Comparison of ENCODE assay signal across 7 cellular contexts in genomic region chr14:76773188-76773885, GRCh38. TPM values are rescaled to one million over a fixed set of nuclear protein-coding genes. Genes with fewer than 3 reads are reported as not detected.
DNase-seq lines count a peak whose midpoint lies in the region; ATAC-seq and TF ChIP-seq lines count a peak whose summit lies in the region.

No MANE protein-coding gene starts in this region.

- H3K27ac ChIP-seq in cardiac muscle cell (peak overlapping the region; percentile 91), rectal smooth muscle tissue (ENCODE audit: low read depth, low read length) (peak overlapping the region; percentile 71)

- H3K9me3 ChIP-seq in cardiac muscle cell (ENCODE audit: low read depth): no peaks in the 10 kb centered on the region
- H3K9me3 ChIP-seq in BE2C: no peaks in the 10 kb centered on the region

- DNase-seq in HUDEP-2 (lab: John Stamatoyannopoulos, UW; ENCODE audit: unreplicated experiment in 76 of 76): peak in 50 of 76 experiments; percentile 1 to 75 (median 40)
- DNase-seq in activated CD8-positive, alpha-beta T cell treated with anti-CD3 and anti-CD28 coated beads, Interleukin-2, amount 10 ng/mL, durations not matched to agents 7 days and 5 days: peak; percentile 22
- peak in 1 of 2 donors; percentile 94 for DNase-seq in cardiac muscle cell (ENCODE audit: low read depth in 1 of 2, low spot score in 1 of 2)
- DNase-seq in NCI-H2107 treated with DMSO at 0.1 percent for 48 hours (lab: John Stamatoyannopoulos, UW; ENCODE audit: unreplicated experiment): no peak
- no peak for DNase-seq in BE2C
- DNase-seq in NCI-H1417 (lab: John Stamatoyannopoulos, UW): no peak

- CTCF ChIA-PET in activated CD8-positive, alpha-beta T cell treated with anti-CD3 and anti-CD28 coated beads, Interleukin-2, amount 10 ng/mL, durations not matched to agents 7 days and 5 days (lab: Charles Lee): interaction anchor here (1.2 kb wide), 1 partner anchor 11 kb away, joined by 5 read pairs; no protein-coding TSS in a partner anchor

- ATAC-seq in activated CD8-positive, alpha-beta T cell treated with anti-CD3 and anti-CD28 coated beads, Interleukin-2, amount 10 ng/mL, durations not matched to agents 7 days and 5 days: no peak

- H3K9me3 Mint-ChIP-seq in activated CD8-positive, alpha-beta T cell treated with anti-CD3 and anti-CD28 coated beads, Interleukin-2, amount 10 ng/mL, durations not matched to agents 7 days and 5 days (ENCODE audit: insufficient read depth): no peaks in the 10 kb centered on the region

- no peak overlapping the region for H3K4me3 ChIP-seq in cardiac muscle cell
- H3K4me3 ChIP-seq in rectal smooth muscle tissue (ENCODE audit: low read length): no peak overlapping the region
- no peak overlapping the region for H3K4me3 ChIP-seq in BE2C (ENCODE audit: low read depth, low read length)

- H3K27ac Mint-ChIP-seq in activated CD8-positive, alpha-beta T cell treated with anti-CD3 and anti-CD28 coated beads, Interleukin-2, amount 10 ng/mL, durations not matched to agents 7 days and 5 days: no peak overlapping the region

- POLR2A ChIA-PET in activated CD8-positive, alpha-beta T cell treated with anti-CD3 and anti-CD28 coated beads, Interleukin-2, amount 10 ng/mL, durations not matched to agents 7 days and 5 days (lab: Charles Lee): no interaction called here

- peaks cover 2% of the 10 kb centered on the region for H3K27me3 Mint-ChIP-seq in activated CD8-positive, alpha-beta T cell treated with anti-CD3 and anti-CD28 coated beads, Interleukin-2, amount 10 ng/mL, durations not matched to agents 7 days and 5 days (ENCODE audit: low read depth)

- H3K4me1 Mint-ChIP-seq in activated CD8-positive, alpha-beta T cell treated with anti-CD3 and anti-CD28 coated beads, Interleukin-2, amount 10 ng/mL, durations not matched to agents 7 days and 5 days (ENCODE audit: low read depth): peaks cover 28% of the 10 kb centered on the region

- no peaks in the 10 kb centered on the region for H3K36me3 ChIP-seq in cardiac muscle cell
- no peaks in the 10 kb centered on the region for H3K36me3 ChIP-seq in rectal smooth muscle tissue (ENCODE audit: control insufficient read depth, insufficient read depth, low read length)
- no peaks in the 10 kb centered on the region for H3K36me3 ChIP-seq in BE2C

- no peaks in the 10 kb centered on the region for H3K36me3 Mint-ChIP-seq in activated CD8-positive, alpha-beta T cell treated with anti-CD3 and anti-CD28 coated beads, Interleukin-2, amount 10 ng/mL, durations not matched to agents 7 days and 5 days (ENCODE audit: low read depth)

- no peak overlapping the region for H3K4me3 Mint-ChIP-seq in activated CD8-positive, alpha-beta T cell treated with anti-CD3 and anti-CD28 coated beads, Interleukin-2, amount 10 ng/mL, durations not matched to agents 7 days and 5 days

- peaks cover 27% of the 10 kb centered on the region for H3K4me1 ChIP-seq in cardiac muscle cell (ENCODE audit: low read depth)
- peaks cover 7% of the 10 kb centered on the region for H3K4me1 ChIP-seq in rectal smooth muscle tissue (ENCODE audit: control insufficient read depth, insufficient read depth, low read length)
- peaks cover 12% of the 10 kb centered on the region for H3K4me1 ChIP-seq in BE2C

- no peak overlapping the region for H3K9ac ChIP-seq in rectal smooth muscle tissue (ENCODE audit: low read length)

- TF ChIP-seq CTCF in cardiac muscle cell (IDR thresholded peaks at IDR 0.05; ENCODE audit: low read depth, low read length) (peak; percentile 27), BE2C (IDR thresholded peaks at IDR 0.05; ENCODE audit: low read depth, low read length) (no peak)

- H3K27me3 ChIP-seq in cardiac muscle cell: no peaks in the 10 kb centered on the region
- peaks cover 2% of the 10 kb centered on the region for H3K27me3 ChIP-seq in rectal smooth muscle tissue (ENCODE audit: control insufficient read depth, insufficient read depth, low read length)
- no peaks in the 10 kb centered on the region for H3K27me3 ChIP-seq in BE2C

RNA-seq across cellular contexts. Expression of gene VASH1, which starts 12.1 kb away (rescaled TPM):
- 1 to 10 TPM; 3.1 to 3.4 TPM for total RNA-seq in activated CD8-positive, alpha-beta T cell treated with anti-CD3 and anti-CD28 coated beads, Interleukin-2, amount 10 ng/mL, durations not matched to agents 7 days and 5 days
- total RNA-seq in cardiac muscle cell: 27.7 and 41.0 TPM in 2 replicates
- polyA plus RNA-seq in cardiac muscle cell: 22.1 and 31.8 TPM in 2 replicates
- polyA plus RNA-seq in BE2C (2012; ENCODE audit: insufficient read depth, insufficient read length, low read depth): 38.5 TPM

RNA-seq across cellular contexts. Expression of gene ANGEL1, which starts 39.3 kb away (rescaled TPM):
- 10 to 100 TPM; 11.5 to 13.7 TPM for total RNA-seq in activated CD8-positive, alpha-beta T cell treated with anti-CD3 and anti-CD28 coated beads, Interleukin-2, amount 10 ng/mL, durations not matched to agents 7 days and 5 days
- 26.8 and 39.4 TPM in 2 replicates for total RNA-seq in cardiac muscle cell
- polyA plus RNA-seq in cardiac muscle cell: 29.4 and 35.8 TPM in 2 replicates
- polyA plus RNA-seq in BE2C (2012; ENCODE audit: insufficient read depth, insufficient read length, low read depth): 23.5 TPM

RNA-seq across cellular contexts. Expression of gene LRRC74A, which starts 52.9 kb away (rescaled TPM):
- total RNA-seq in activated CD8-positive, alpha-beta T cell treated with anti-CD3 and anti-CD28 coated beads, Interleukin-2, amount 10 ng/mL, durations not matched to agents 7 days and 5 days: not detected
- total RNA-seq in cardiac muscle cell: not detected in 2 replicates
- polyA plus RNA-seq in cardiac muscle cell: not detected in 2 replicates
- not detected for polyA plus RNA-seq in BE2C (2012; ENCODE audit: insufficient read depth, insufficient read length, low read depth)

Comparison
In these comparisons a context has a peak if more than half of its experiments do, and no peak if none do; other contexts are left out.
1. DNase-seq: peak in HUDEP-2 (50 of 76) and activated CD8-positive, alpha-beta T cell treated with anti-CD3 and anti-CD28 coated beads, Interleukin-2, amount 10 ng/mL, durations not matched to agents 7 days and 5 days (single experiment); none in NCI-H2107 treated with DMSO at 0.1 percent for 48 hours (single experiment), BE2C (single experiment) and NCI-H1417 (0 of 3).